Comparison of ENCODE assay signal across 10 cellular contexts in genomic region chr19:35987571-35987896, GRCh38. TPM values are rescaled to one million over a fixed set of nuclear protein-coding genes. Genes with fewer than 3 reads are reported as not detected.
DNase-seq lines count a peak whose midpoint lies in the region; ATAC-seq and TF ChIP-seq lines count a peak whose summit lies in the region.
"Had no signal": no experiment of that assay in that cellular context is flagged by ENCODE, and none has a peak within 500 bp of the region (broad histone marks: within the 10 kb centered on the region; RNA-seq: fewer than 3 reads in every experiment).

No MANE protein-coding gene starts in this region.

- DNase-seq in A673 (ENCODE audit: low spot score), result no peak
- DNase-seq in H7, result no peak
- DNase-seq in T-helper 17 cell, result no peak
- DNase-seq in putamen (ENCODE audit: low spot score), result no peak
- DNase-seq in mucosa of gallbladder (ENCODE audit: low spot score), result no peak
- DNase-seq in CD8-positive, alpha-beta memory T cell, result no peak
- no peak for DNase-seq in G401 (ENCODE audit: low spot score)

- peaks cover 5% of the 10 kb centered on the region for H3K36me3 Mint-ChIP-seq in T-helper 17 cell (ENCODE audit: low read depth)
- peaks cover 0 to 14% (median 0%) of the 10 kb centered on the region in 3 donors for H3K36me3 Mint-ChIP-seq in CD8-positive, alpha-beta memory T cell

- H3K27ac Mint-ChIP-seq in T-helper 17 cell, result no peak overlapping the region
- no peak overlapping the region for H3K27ac Mint-ChIP-seq in CD8-positive, alpha-beta memory T cell
- H3K27ac Mint-ChIP-seq: activated T-cell treated with anti-CD3 and anti-CD28 coated beads, Interleukin-2, amount 50 U/mL, for 72 hours had no signal

- POLR2A ChIA-PET in A673 (lab: Charles Lee; ENCODE audit: low non-redundant PET), result no interaction called here
- POLR2A ChIA-PET in CD8-positive, alpha-beta memory T cell (lab: Charles Lee), result no interaction called here

- BruUV-seq in A673 (replicated peaks; lab: Mats Ljungman, UMichigan), result no TSS peak

- H3K27ac ChIP-seq in A673 (ENCODE audit: low read depth, low read length, poor library complexity, severe bottlenecking) (no peak overlapping the region), mesodermal cell (ENCODE audit: low read depth, low read length, severe bottlenecking) (no peak overlapping the region)
- H3K27ac ChIP-seq in CD8-positive, alpha-beta memory T cell (ENCODE audit: low read depth, low read length), result no peak overlapping the region

- peak overlapping the region; percentile 43 for H3K4me3 ChIP-seq in A673 (ENCODE audit: low read depth, low read length, poor library complexity, severe bottlenecking)
- H3K4me3 ChIP-seq in H7 (ENCODE audit: insufficient read depth, low read depth, low read length), result peak overlapping the region; percentile 39
- peak overlapping the region; percentile 42 for H3K4me3 ChIP-seq in mesodermal cell (ENCODE audit: extremely low read depth, insufficient read depth, low read length, poor library complexity, severe bottlenecking)
- no peak overlapping the region for H3K4me3 ChIP-seq in CD8-positive, alpha-beta memory T cell (ENCODE audit: low read length)

- peak overlapping the region; percentile 86 for H3K4me3 Mint-ChIP-seq in T-helper 17 cell
- peak overlapping the region in 3 of 7 donors; percentile 35 to 45 (median 39) for H3K4me3 Mint-ChIP-seq in CD8-positive, alpha-beta memory T cell

- TF ChIP-seq CTCF in A673 (conservative IDR thresholded peaks at IDR 0.05; ENCODE audit: low read depth, low read length), result no peak

- no peaks in the 10 kb centered on the region for H3K9me3 Mint-ChIP-seq in CD8-positive, alpha-beta memory T cell

- H3K4me1 Mint-ChIP-seq in T-helper 17 cell, result peaks cover 6% of the 10 kb centered on the region
- peaks cover 3 to 7% (median 7%) of the 10 kb centered on the region in 3 donors for H3K4me1 Mint-ChIP-seq in CD8-positive, alpha-beta memory T cell

- peaks cover 37% of the 10 kb centered on the region for H3K27me3 Mint-ChIP-seq in T-helper 17 cell
- peaks cover 41 to 61% of the 10 kb centered on the region in 2 donors for H3K27me3 Mint-ChIP-seq in CD8-positive, alpha-beta memory T cell

- intact Hi-C loops in A673 (cut with micrococcal nuclease; ENCODE audit: unreplicated experiment), result no loop called here

- H3K4me1 ChIP-seq in A673 (ENCODE audit: insufficient read depth, low read length, poor library complexity, severe bottlenecking) (peaks cover 8% of the 10 kb centered on the region), mesodermal cell (ENCODE audit: control insufficient read depth, insufficient read depth, low read length, poor library complexity, severe bottlenecking) (no peaks in the 10 kb centered on the region)
- no peaks in the 10 kb centered on the region for H3K4me1 ChIP-seq in CD8-positive, alpha-beta memory T cell (ENCODE audit: insufficient read depth, low read length)

- H3K36me3 ChIP-seq in A673 (ENCODE audit: insufficient read depth, low read length, poor library complexity, severe bottlenecking) (no peaks in the 10 kb centered on the region), H7 (replicated peaks; ENCODE audit: control insufficient read depth, insufficient read depth, low read length) (no peaks in the 10 kb centered on the region), mesodermal cell (ENCODE audit: control insufficient read depth, insufficient read depth, low read length) (no peaks in the 10 kb centered on the region)
- no peaks in the 10 kb centered on the region for H3K36me3 ChIP-seq in CD8-positive, alpha-beta memory T cell (ENCODE audit: insufficient read depth, low read length)

- no peaks in the 10 kb centered on the region for H3K9me3 ChIP-seq in A673 (ENCODE audit: low read depth, low read length, poor library complexity, severe bottlenecking)
- H3K9me3 ChIP-seq in T-helper 17 cell (ENCODE audit: control insufficient read depth, low read length, poor library complexity, severe bottlenecking), result no peaks in the 10 kb centered on the region
- H3K9me3 ChIP-seq in mesodermal cell (ENCODE audit: control insufficient read depth, low read length), result no peaks in the 10 kb centered on the region
- no peaks in the 10 kb centered on the region for H3K9me3 ChIP-seq in CD8-positive, alpha-beta memory T cell (ENCODE audit: low read length)

- H3K27me3 ChIP-seq in A673 (replicated peaks; ENCODE audit: insufficient read depth, low read depth, low read length, poor library complexity) (peaks cover 7% of the 10 kb centered on the region), H7 (ENCODE audit: control insufficient read depth, insufficient read depth, low read length) (peaks cover 9% of the 10 kb centered on the region)
- peaks cover 18% of the 10 kb centered on the region for H3K27me3 ChIP-seq in CD8-positive, alpha-beta memory T cell (ENCODE audit: insufficient read depth, low read length, poor library complexity, severe bottlenecking)

- ATAC-seq in T-helper 17 cell, result no peak

- in situ Hi-C loops in G401 (cut with HindIII; ENCODE audit: low sequenced_read_pairs), result no loop called here

- WGBS in mesodermal cell (ENCODE audit: insufficient coverage in 2 of 2), 2 experiments, result 41 to 59% methylated on average over 5 to 8 of the region's 8 CpGs

- CTCF ChIA-PET in A673 (lab: Charles Lee), result interaction anchor here (0.7 kb wide), 1 partner anchor 19 kb away, joined by 7 read pairs; no protein-coding TSS in a partner anchor
- CTCF ChIA-PET in CD8-positive, alpha-beta memory T cell (lab: Charles Lee), result no interaction called here

RNA-seq across cellular contexts. Expression of gene SDHAF1, which starts 7.5 kb away (rescaled TPM):
- 8.9 and 11.0 TPM in 2 replicates for total RNA-seq in A673 (2021)
- 32.9 and 41.9 TPM in 2 replicates for total RNA-seq in H7 (2014; rRNA removed; shearing (Covaris generic))
- 1 to 10 TPM; 6.2 to 6.9 TPM for total RNA-seq in T-helper 17 cell
- polyA plus RNA-seq in mesodermal cell (2013, experiment 1 of 2), result 14.2 TPM
- 13.7 TPM for polyA plus RNA-seq in mesodermal cell (2013, experiment 2 of 2)
- total RNA-seq in mucosa of gallbladder, result 20.0 TPM
- total RNA-seq in CD8-positive, alpha-beta memory T cell, result 10 to 100 TPM; 21.0 to 21.9 TPM
- polyA plus RNA-seq in CD8-positive, alpha-beta memory T cell, result 54.2 TPM
- total RNA-seq in G401 (2014; rRNA removed; shearing (Covaris generic)), result 41.7 and 46.9 TPM in 2 replicates

RNA-seq across cellular contexts. Expression of gene SYNE4, which starts 21.1 kb away (rescaled TPM):
- total RNA-seq in A673 (2021) (0.70 TPM in 1 of 2 replicates, not detected in the other), T-helper 17 cell (1 to 10 TPM; 1.8 to 2.0 TPM), mucosa of gallbladder (17.4 TPM)
- total RNA-seq in H7 (2014; rRNA removed; shearing (Covaris generic)), result 14.4 and 27.0 TPM in 2 replicates
- 1.00 TPM for polyA plus RNA-seq in mesodermal cell (2013, experiment 1 of 2)
- polyA plus RNA-seq in mesodermal cell (2013, experiment 2 of 2), result 0.66 TPM
- total RNA-seq in CD8-positive, alpha-beta memory T cell, result 1 to 10 TPM; 1.2 to 1.9 TPM
- polyA plus RNA-seq in CD8-positive, alpha-beta memory T cell, result not detected
- total RNA-seq in G401 (2014; rRNA removed; shearing (Covaris generic)), result 0.37 and 1.1 TPM in 2 replicates
- total RNA-seq: myocyte had no signal

RNA-seq across cellular contexts. Expression of gene ALKBH6, which starts 26.5 kb away (rescaled TPM):
- total RNA-seq in A673 (2021), result 20.1 and 27.7 TPM in 2 replicates
- 21.9 and 25.5 TPM in 2 replicates for total RNA-seq in H7 (2014; rRNA removed; shearing (Covaris generic))
- 10 to 100 TPM; 33.3 to 34.2 TPM for total RNA-seq in T-helper 17 cell
- polyA plus RNA-seq in mesodermal cell (2013, experiment 1 of 2), result 19.7 TPM
- 19.8 TPM for polyA plus RNA-seq in mesodermal cell (2013, experiment 2 of 2)
- total RNA-seq in mucosa of gallbladder, result 34.9 TPM
- total RNA-seq in CD8-positive, alpha-beta memory T cell, result 10 to 100 TPM; 37.2 to 41.3 TPM
- 21.2 TPM for polyA plus RNA-seq in CD8-positive, alpha-beta memory T cell
- 28.2 and 39.3 TPM in 2 replicates for total RNA-seq in G401 (2014; rRNA removed; shearing (Covaris generic))

RNA-seq across cellular contexts. Expression of gene CLIP3, which starts 45.1 kb away (rescaled TPM):
- total RNA-seq in A673 (2021), result 9.2 and 15.8 TPM in 2 replicates
- total RNA-seq in H7 (2014; rRNA removed; shearing (Covaris generic)), result 1.5 and 8.0 TPM in 2 replicates
- 1 to 10 TPM; 3.8 TPM for total RNA-seq in T-helper 17 cell
- polyA plus RNA-seq in mesodermal cell (2013, experiment 1 of 2), result 64.8 TPM
- polyA plus RNA-seq in mesodermal cell (2013, experiment 2 of 2), result 53.5 TPM
- total RNA-seq in mucosa of gallbladder, result 74.0 TPM
- under 1 TPM; 0.29 to 0.33 TPM for total RNA-seq in CD8-positive, alpha-beta memory T cell
- polyA plus RNA-seq in CD8-positive, alpha-beta memory T cell, result 0.39 TPM
- total RNA-seq in G401 (2014; rRNA removed; shearing (Covaris generic)), result 0.37 TPM in 1 of 2 replicates, not detected in the other

RNA-seq across cellular contexts. Expression of gene LRFN3, which starts 51.4 kb away (rescaled TPM):
- total RNA-seq in A673 (2021), result 14.6 and 15.5 TPM in 2 replicates
- total RNA-seq in H7 (2014; rRNA removed; shearing (Covaris generic)), result 9.9 and 13.4 TPM in 2 replicates
- 1 to 10 TPM; 6.8 to 8.7 TPM for total RNA-seq in T-helper 17 cell
- 23.4 TPM for polyA plus RNA-seq in mesodermal cell (2013, experiment 1 of 2)
- polyA plus RNA-seq in mesodermal cell (2013, experiment 2 of 2), result 18.7 TPM
- 23.7 TPM for total RNA-seq in mucosa of gallbladder
- 10 to 100 TPM; 12.4 to 12.5 TPM for total RNA-seq in CD8-positive, alpha-beta memory T cell
- polyA plus RNA-seq in CD8-positive, alpha-beta memory T cell, result 3.0 TPM
- total RNA-seq in G401 (2014; rRNA removed; shearing (Covaris generic)), result 6.2 and 15.8 TPM in 2 replicates
